In genomic region chr6:39496951-39497350, GRCh38 we compare ENCODE assay signal across 1 cellular context.
TF ChIP-seq lines count a peak whose summit lies in the region.

No MANE protein-coding gene starts in this region.

TF ChIP-seq in GM23338, 12 proteins besides CTCF, POLR2A, EP300 and RAD21 (continued from another document):
- no peak for TF ChIP-seq REST (IDR thresholded peaks at IDR 0.05; ENCODE audit: unreplicated experiment)
- no peak for TF ChIP-seq EZH2phosphoT487 (IDR thresholded peaks at IDR 0.05; ENCODE audit: unreplicated experiment)
- no peak for TF ChIP-seq NANOG (IDR thresholded peaks at IDR 0.05; ENCODE audit: borderline replicate concordance)
- TF ChIP-seq JUNB (IDR thresholded peaks at IDR 0.05; ENCODE audit: unreplicated experiment) = no peak
- TF ChIP-seq STAT1 (IDR thresholded peaks at IDR 0.05; ENCODE audit: unreplicated experiment) = no peak
TF ChIP-seq in GM23338: peak in this region for 0.
